26 cellular contexts compared by ENCODE assay signal in the genomic region with DNA sequence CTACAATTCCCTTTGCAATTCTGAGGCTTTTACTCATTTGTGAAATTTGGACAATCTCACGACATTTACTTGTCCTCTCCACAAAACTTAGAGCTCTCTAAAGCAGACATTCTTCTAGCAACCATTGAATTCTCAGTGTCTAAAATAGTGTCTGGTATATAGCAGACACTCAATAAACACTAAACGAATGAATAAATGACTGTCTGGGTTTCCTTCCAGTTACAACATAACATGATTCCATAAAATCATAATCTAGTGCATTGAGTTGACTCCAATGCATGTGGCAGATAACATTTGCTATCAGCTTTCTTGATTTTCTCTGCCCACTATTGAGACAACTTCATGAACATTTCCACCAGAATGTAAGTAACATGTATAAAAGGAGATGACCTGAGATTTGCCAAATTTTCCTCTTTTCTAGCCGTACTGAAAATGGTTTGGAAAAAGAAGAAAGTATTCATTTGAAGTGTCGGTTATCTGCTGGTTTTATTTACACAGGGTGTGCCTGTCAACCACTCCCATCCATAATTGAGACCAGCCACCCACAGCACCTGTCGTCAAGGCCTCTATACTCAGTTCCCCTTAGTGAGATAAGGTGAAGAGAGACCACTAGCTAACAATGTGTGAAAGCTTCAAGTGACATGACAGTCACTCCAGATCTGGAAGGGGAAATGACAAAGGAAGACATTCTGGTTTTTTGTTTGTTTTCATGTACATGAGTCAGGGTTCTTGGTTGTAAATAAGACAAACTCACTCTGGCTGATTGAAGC. TPM values are rescaled to one million over a fixed set of nuclear protein-coding genes. Genes with fewer than 3 reads are reported as not detected.
DNase-seq lines count a peak whose midpoint lies in the region; ATAC-seq and TF ChIP-seq lines count a peak whose summit lies in the region.
"Had no signal": no experiment of that assay in that cellular context is flagged by ENCODE, and none has a peak within 500 bp of the region (broad histone marks: within the 10 kb centered on the region; RNA-seq: fewer than 3 reads in every experiment).

No MANE protein-coding gene starts in this region.

- H3K27ac ChIP-seq in hepatocyte (peak overlapping the region; percentile 83), stomach (peak overlapping the region in 3 of 5 donors; percentile 36 to 51 (median 42))
- H3K27ac ChIP-seq: BLaER1 treated with 17β-estradiol and CSF1 and Interleukin-3, amounts not matched to agents 10 nM and 100 nM; KMS-11; prostate gland; tibial artery; WERI-Rb-1 had no signal

- no peaks in the 10 kb centered on the region for H4K20me1 ChIP-seq in hepatocyte (ENCODE audit: insufficient read depth, poor library complexity, severe bottlenecking)
- H4K20me1 ChIP-seq: BLaER1 treated with 17β-estradiol and CSF1 and Interleukin-3, amounts not matched to agents 10 nM and 100 nM had no signal

- DNase-seq in NCI-H82 (lab: John Stamatoyannopoulos, UW) (peak; percentile 34), NCI-H82 treated with DMSO at 0.1 percent for 48 hours (lab: John Stamatoyannopoulos, UW; ENCODE audit: unreplicated experiment) (no peak), NCI-H69 (lab: John Stamatoyannopoulos, UW) (peak; percentile 59), hepatocyte (ENCODE audit: low spot score) (peak; percentile 43), stomach (no peak), NCI-H1105 treated with DMSO at 0.1 percent for 48 hours (lab: John Stamatoyannopoulos, UW) (no peak), HAP-1 (ENCODE audit: low spot score in 2 of 2) (no peak)
- DNase-seq: activated CD4-positive, alpha-beta memory T cell treated with anti-CD3 and anti-CD28 coated beads for 36 hours; activated T-cell treated with anti-CD3 and anti-CD28 coated beads, Interleukin-2, amount 50 U/mL, for 4 hours; cortex of kidney; DMS79; GOT3; naive thymus-derived CD8-positive, alpha-beta T cell; NCI-H1092; NCI-H446 treated with DMSO at 0.1 percent for 48 hours; stimulated activated CD4-positive, alpha-beta T cell treated with anti-CD3 and anti-CD28 coated beads, Interleukin-12 subunit alpha, Interleukin-12 subunit beta, amount 100 ng/mL, for 4 hours; SW 1271; tibial artery; WERI-Rb-1 had no signal

- H3K36me3 ChIP-seq in hepatocyte (replicated peaks; ENCODE audit: insufficient read depth, low read depth) (no peaks in the 10 kb centered on the region), stomach (no peaks in the 10 kb centered on the region), HAP-1 (replicated peaks) (no peaks in the 10 kb centered on the region)
- H3K36me3 ChIP-seq: BLaER1 treated with 17β-estradiol and CSF1 and Interleukin-3, amounts not matched to agents 10 nM and 100 nM; prostate gland; tibial artery; WERI-Rb-1 had no signal

- H3K9me3 ChIP-seq in hepatocyte (ENCODE audit: low read depth): no peaks in the 10 kb centered on the region
- no peaks in the 10 kb centered on the region for H3K9me3 ChIP-seq in stomach
- no peaks in the 10 kb centered on the region for H3K9me3 ChIP-seq in HAP-1
- H3K9me3 ChIP-seq: prostate gland, tibial artery had no signal

- no peak for ATAC-seq in HG02588 (IDR thresholded peaks at IDR 0.05; ENCODE audit: unreplicated experiment)
- ATAC-seq: activated naive CD4-positive, alpha-beta T cell treated with anti-CD3 and anti-CD28 coated beads, Interleukin-2, amount 50 U/mL, for 72 hours; activated T-cell treated with anti-CD3 and anti-CD28 coated beads, Interleukin-2, amount 50 U/mL, for 4 hours; naive thymus-derived CD8-positive, alpha-beta T cell; stimulated activated effector memory CD8-positive, alpha-beta T cell treated with anti-CD3 and anti-CD28 coated beads, Interleukin-12 subunit alpha, Interleukin-12 subunit beta, amount 100 ng/mL, for 72 hours had no signal

- TF ChIP-seq CTCF in hepatocyte (IDR thresholded peaks at IDR 0.05; ENCODE audit: poor library complexity): no peak
- TF ChIP-seq CTCF in stomach (IDR thresholded peaks at IDR 0.05): no peak

- H3K4me2 ChIP-seq in hepatocyte: peak overlapping the region; percentile 60
- H3K4me2 ChIP-seq: BLaER1 treated with 17β-estradiol and CSF1 and Interleukin-3, amounts not matched to agents 10 nM and 100 nM; KMS-11 had no signal

- no peak for TF ChIP-seq POLR2A in stomach (IDR thresholded peaks at IDR 0.05)

- WGBS in hepatocyte (ENCODE audit: low lambda C conversion rate, missing lambda C conversion rate): 25% methylated on average over 5 of the region's 5 CpGs
- 25 to 49% (median 34%) methylated on average over 5 of the region's 5 CpGs for WGBS in stomach, 5 donors

- H3K4me3 ChIP-seq in hepatocyte (no peak overlapping the region), stomach (no peak overlapping the region), HAP-1 (no peak overlapping the region)
- H3K4me3 ChIP-seq: BLaER1 treated with 17β-estradiol and CSF1 and Interleukin-3, amounts not matched to agents 10 nM and 100 nM; prostate gland; tibial artery had no signal

- peaks cover 37% of the 10 kb centered on the region for H3K4me1 ChIP-seq in hepatocyte (ENCODE audit: insufficient read depth)
- peaks cover 21 to 59% (median 39%) of the 10 kb centered on the region in 4 donors for H3K4me1 ChIP-seq in stomach
- H3K4me1 ChIP-seq in HAP-1: peaks cover 10% of the 10 kb centered on the region
- H3K4me1 ChIP-seq: BLaER1 treated with 17β-estradiol and CSF1 and Interleukin-3, amounts not matched to agents 10 nM and 100 nM; prostate gland had no signal

- intact Hi-C loops in stomach (cut with DNase I; ENCODE audit: low total_unique reads): no loop called here

- H3K9me2 ChIP-seq in hepatocyte (replicated peaks; ENCODE audit: insufficient read depth): no peaks in the 10 kb centered on the region

- H3K27me3 ChIP-seq in hepatocyte (no peaks in the 10 kb centered on the region), stomach (peaks cover 0 to 7% (median 0%) of the 10 kb centered on the region in 3 donors), HAP-1 (ENCODE audit: low read depth) (no peaks in the 10 kb centered on the region)
- H3K27me3 ChIP-seq: BLaER1 treated with 17β-estradiol and CSF1 and Interleukin-3, amounts not matched to agents 10 nM and 100 nM; tibial artery had no signal

- in situ Hi-C loops in HAP-1 (cut with MboI; ENCODE audit: low sequenced_read_pairs): no loop called here

- no peak for TF ChIP-seq EP300 in stomach (IDR thresholded peaks at IDR 0.05)

- peaks cover 5% of the 10 kb centered on the region for H3K79me2 ChIP-seq in hepatocyte

- H2AFZ ChIP-seq in hepatocyte: no peak overlapping the region

RNA-seq across cellular contexts. Expression of a gene that starts 4.8 kb away (rescaled TPM):
- total RNA-seq in hepatocyte (1.8 and 4.3 TPM in 2 replicates), stomach (100 to 1,000 TPM in 1 of 5 donors, 1 to 10 TPM in 3, not detected in 1; 1.0 to 255 (median 4.3) TPM)
- polyA plus RNA-seq in hepatocyte (7.7 and 7.9 TPM in 2 replicates), stomach (10 to 100 TPM in 1 of 3 donors, 1 to 10 TPM in 2; 9.3 to 11.0 (median 9.5) TPM)
- total RNA-seq: A172; activated CD4-positive, alpha-beta memory T cell treated with anti-CD3 and anti-CD28 coated beads for 36 hours; naive thymus-derived CD8-positive, alpha-beta T cell had no signal

Comparison
In these comparisons a context has a peak if more than half of its experiments do, and no peak if none do; other contexts are left out.
1. DNase-seq: peak in NCI-H82 (single experiment), NCI-H69 (single experiment) and hepatocyte (single experiment); none in NCI-H82 treated with DMSO at 0.1 percent for 48 hours (single experiment), stomach (single experiment), NCI-H1105 treated with DMSO at 0.1 percent for 48 hours (single experiment) and HAP-1 (0 of 2).